In genomic region chr10:71394926-71395562, GRCh38 we compare ENCODE assay signal across 20 cellular contexts. TPM values are rescaled to one million over a fixed set of nuclear protein-coding genes. Genes with fewer than 3 reads are reported as not detected.
DNase-seq lines count a peak whose midpoint lies in the region; ATAC-seq and TF ChIP-seq lines count a peak whose summit lies in the region.
"Had no signal": no experiment of that assay in that cellular context is flagged by ENCODE, and none has a peak within 500 bp of the region (broad histone marks: within the 10 kb centered on the region; RNA-seq: fewer than 3 reads in every experiment).

No MANE protein-coding gene starts in this region.

- no peaks in the 10 kb centered on the region for H3K9me3 ChIP-seq in MM.1S (replicated peaks; ENCODE audit: insufficient read depth, low read length)
- H3K9me3 ChIP-seq: MG63 had no signal

- no peaks in the 10 kb centered on the region for H3K36me3 Mint-ChIP-seq in activated CD8-positive, alpha-beta memory T cell treated with anti-CD3 and anti-CD28 coated beads, Interleukin-2, amount 10 ng/mL, durations not matched to agents 7 days and 5 days

- H3F3A ChIP-seq in MM.1S (ENCODE audit: insufficient read depth, low read length) = no peaks in the 10 kb centered on the region

- H3K4me3 ChIP-seq in MM.1S (ENCODE audit: low read length) = no peak overlapping the region
- H3K4me3 ChIP-seq: MG63 had no signal

- peaks cover 89% of the 10 kb centered on the region for H3K27me3 ChIP-seq in MM.1S (replicated peaks; ENCODE audit: insufficient read depth, low read length)

- no peak overlapping the region for H2AFZ ChIP-seq in MM.1S (ENCODE audit: low read length)

- no peak overlapping the region for H3K4me3 Mint-ChIP-seq in activated CD8-positive, alpha-beta memory T cell treated with anti-CD3 and anti-CD28 coated beads, Interleukin-2, amount 10 ng/mL, durations not matched to agents 7 days and 5 days

- ATAC-seq in activated CD8-positive, alpha-beta memory T cell treated with anti-CD3 and anti-CD28 coated beads, Interleukin-2, amount 10 ng/mL, durations not matched to agents 7 days and 5 days = no peak
- no peak for ATAC-seq in left lobe of liver
- ATAC-seq: PC-3 had no signal

- no peaks in the 10 kb centered on the region for H3K4me1 ChIP-seq in MM.1S (ENCODE audit: low read length)

- H3K4me2 ChIP-seq in MM.1S (ENCODE audit: low read depth, low read length) = no peak overlapping the region

- no peak overlapping the region for H3K27ac ChIP-seq in MM.1S (ENCODE audit: low read length)
- H3K27ac ChIP-seq: RWPE1 had no signal

- no peaks in the 10 kb centered on the region for H3K36me3 ChIP-seq in MM.1S (replicated peaks; ENCODE audit: insufficient read depth, low read length)
- H3K36me3 ChIP-seq: MG63 had no signal

- CTCF ChIA-PET in activated CD8-positive, alpha-beta memory T cell treated with anti-CD3 and anti-CD28 coated beads, Interleukin-2, amount 10 ng/mL, durations not matched to agents 7 days and 5 days (lab: Charles Lee) = interaction anchor here (0.7 to 3.2 kb wide), 10 partner anchors 11 to 501 kb away, joined by 3 to 25 read pairs (median 5); partner anchors contain the start of genes SLC29A3 and VSIR

- H3K27ac Mint-ChIP-seq in activated CD8-positive, alpha-beta memory T cell treated with anti-CD3 and anti-CD28 coated beads, Interleukin-2, amount 10 ng/mL, durations not matched to agents 7 days and 5 days = no peak overlapping the region
- H3K27ac Mint-ChIP-seq: CD14-positive monocyte, GM23338 had no signal

- H3K9ac ChIP-seq in MM.1S (ENCODE audit: low read length) = no peak overlapping the region

- H3K9me3 Mint-ChIP-seq in activated CD8-positive, alpha-beta memory T cell treated with anti-CD3 and anti-CD28 coated beads, Interleukin-2, amount 10 ng/mL, durations not matched to agents 7 days and 5 days (ENCODE audit: low read depth) = no peaks in the 10 kb centered on the region
- H3K9me3 Mint-ChIP-seq: GM23338 had no signal

- H3K79me2 ChIP-seq in MM.1S (ENCODE audit: low read length) = no peaks in the 10 kb centered on the region

- peaks cover 59% of the 10 kb centered on the region for H3K27me3 Mint-ChIP-seq in activated CD8-positive, alpha-beta memory T cell treated with anti-CD3 and anti-CD28 coated beads, Interleukin-2, amount 10 ng/mL, durations not matched to agents 7 days and 5 days

- no peak for TF ChIP-seq CTCF in MM.1S (IDR thresholded peaks at IDR 0.05; ENCODE audit: low read length)

- H3K4me1 Mint-ChIP-seq in activated CD8-positive, alpha-beta memory T cell treated with anti-CD3 and anti-CD28 coated beads, Interleukin-2, amount 10 ng/mL, durations not matched to agents 7 days and 5 days = no peaks in the 10 kb centered on the region

- no peaks in the 10 kb centered on the region for H4K20me1 ChIP-seq in MM.1S (ENCODE audit: insufficient read depth, low read length)

- no peaks in the 10 kb centered on the region for H3K9me2 ChIP-seq in MM.1S (replicated peaks; ENCODE audit: insufficient read depth, low read length)

- DNase-seq in NCI-H524 (lab: John Stamatoyannopoulos, UW) (peak; percentile 77 to 89), left lobe of liver (ENCODE audit: low spot score) (peak; percentile 24), ureter (ENCODE audit: low spot score) (peak; percentile 34), MM.1S (no peak), occipital lobe (lab: John Stamatoyannopoulos, UW) (no peak)
- DNase-seq in activated CD8-positive, alpha-beta memory T cell treated with anti-CD3 and anti-CD28 coated beads, Interleukin-2, amount 10 ng/mL, durations not matched to agents 7 days and 5 days = peak; percentile 30
- DNase-seq in central memory CD4-positive, alpha-beta T cell = no peak
- DNase-seq: ACHN, AML-193, GF-D8, Karpas-422, MG63, NCI-H1105, NCI-H1694 treated with DMSO at 0.1 percent for 48 hours, NCI-H2107, NCI-H748 treated with DMSO at 0.1 percent for 48 hours, PC-3 had no signal

RNA-seq across cellular contexts. Expression of gene CDH23, which starts 1.7 kb away (rescaled TPM):
- under 1 TPM; 0.16 to 0.61 TPM for total RNA-seq in activated CD8-positive, alpha-beta memory T cell treated with anti-CD3 and anti-CD28 coated beads, Interleukin-2, amount 10 ng/mL, durations not matched to agents 7 days and 5 days
- 20.9 TPM for total RNA-seq in left lobe of liver
- 79.3 TPM for total RNA-seq in ureter
- 1.2 TPM for total RNA-seq in occipital lobe
- total RNA-seq: PC-3 had no signal

Comparison
In these comparisons a context has a peak if more than half of its experiments do, and no peak if none do; other contexts are left out.
1. DNase-seq: peak in NCI-H524 (2 of 2), activated CD8-positive, alpha-beta memory T cell treated with anti-CD3 and anti-CD28 coated beads, Interleukin-2, amount 10 ng/mL, durations not matched to agents 7 days and 5 days (single experiment), left lobe of liver (single experiment) and ureter (single experiment); none in MM.1S (single experiment), occipital lobe (single experiment) and central memory CD4-positive, alpha-beta T cell (single experiment).